In the genomic region with DNA sequence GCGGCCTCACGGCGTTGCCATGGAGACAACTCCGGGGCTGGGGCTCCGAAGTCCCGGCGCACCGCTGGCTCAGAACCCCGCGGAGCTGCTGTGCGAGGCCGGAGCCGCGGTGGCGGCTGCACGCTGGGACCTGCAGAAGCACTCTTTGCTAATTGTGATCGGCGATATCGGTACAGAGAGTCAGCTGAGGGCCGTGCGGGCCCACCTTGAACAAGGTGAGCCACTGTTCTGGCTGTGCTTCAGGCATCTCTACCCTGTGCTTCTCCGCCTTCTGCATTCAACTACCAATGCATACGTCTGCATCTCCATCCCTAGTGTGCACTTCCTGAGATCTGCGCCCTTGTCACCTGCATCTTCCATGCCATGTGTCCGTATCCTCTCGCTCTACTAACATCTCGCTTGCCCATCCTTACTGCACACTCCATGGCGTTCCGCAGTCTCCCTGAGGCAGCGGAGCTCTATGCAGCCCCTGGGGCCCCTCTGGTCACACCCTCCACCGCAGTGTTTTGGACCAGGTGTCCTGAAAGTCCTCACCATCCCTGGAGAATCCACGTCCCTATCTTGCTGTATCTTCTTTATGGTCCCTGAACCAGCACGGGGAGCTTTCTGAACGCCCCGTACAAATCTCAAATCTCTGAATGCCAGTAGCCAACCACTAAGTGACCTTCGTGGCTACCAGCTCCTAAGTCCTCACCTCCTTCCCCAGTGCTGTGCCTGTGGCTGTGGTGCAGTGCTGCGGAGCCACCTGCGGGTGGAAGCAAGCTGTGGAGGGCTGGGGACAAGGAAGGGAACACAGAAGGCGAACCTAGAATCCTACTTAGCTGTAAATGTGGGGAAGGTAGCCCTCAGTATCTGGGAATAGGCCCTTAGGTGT, we compare ENCODE assay signal across 8 cellular contexts. TPM values are rescaled to one million over a fixed set of nuclear protein-coding genes. Genes with fewer than 3 reads are reported as not detected.
DNase-seq lines count a peak whose midpoint lies in the region; ATAC-seq and TF ChIP-seq lines count a peak whose summit lies in the region.

No MANE protein-coding gene starts in this region.

- H3K4me3 Mint-ChIP-seq in stimulated activated naive CD8-positive, alpha-beta T cell treated with anti-CD3 and anti-CD28 coated beads, Interleukin-15, amount 100 ng/mL, for 72 hours, result peak overlapping the region; percentile 90 to 93

- no peaks in the 10 kb centered on the region for H3K9me3 Mint-ChIP-seq in stimulated activated naive CD8-positive, alpha-beta T cell treated with anti-CD3 and anti-CD28 coated beads, Interleukin-15, amount 100 ng/mL, for 72 hours

- no peaks in the 10 kb centered on the region for H3K36me3 ChIP-seq in BE2C
- H3K36me3 ChIP-seq in adrenal gland (replicated peaks in 1 of 2), result no peaks in the 10 kb centered on the region

- H3K4me3 ChIP-seq in BE2C (ENCODE audit: low read depth, low read length) (peak overlapping the region; percentile 83), adrenal gland (peak overlapping the region in 1 of 4 donors; percentile 57)

- ATAC-seq in GM18867 (IDR thresholded peaks at IDR 0.05; ENCODE audit: unreplicated experiment) (peak; percentile 2), left colon (peak; percentile 54), HG03439 (IDR thresholded peaks at IDR 0.05; ENCODE audit: unreplicated experiment) (no peak), HG03342 (IDR thresholded peaks at IDR 0.05; ENCODE audit: unreplicated experiment) (no peak)
- ATAC-seq in stimulated activated naive CD8-positive, alpha-beta T cell treated with anti-CD3 and anti-CD28 coated beads, Interleukin-15, amount 100 ng/mL, for 72 hours, result no peak

- H3K27ac Mint-ChIP-seq in stimulated activated naive CD8-positive, alpha-beta T cell treated with anti-CD3 and anti-CD28 coated beads, Interleukin-15, amount 100 ng/mL, for 72 hours, result peak overlapping the region in 1 of 2 donors; percentile 96

- peaks cover 44% of the 10 kb centered on the region for H3K4me1 Mint-ChIP-seq in stimulated activated naive CD8-positive, alpha-beta T cell treated with anti-CD3 and anti-CD28 coated beads, Interleukin-15, amount 100 ng/mL, for 72 hours

- H3K9me3 ChIP-seq in BE2C (no peaks in the 10 kb centered on the region), adrenal gland (replicated peaks in 1 of 3) (no peaks in the 10 kb centered on the region)

- DNase-seq in BE2C, result peak; percentile 72
- DNase-seq in NCI-H69 (lab: John Stamatoyannopoulos, UW), result peak; percentile 84
- peak in 6 of 7 donors; percentile 36 to 76 (median 56) for DNase-seq in adrenal gland
- DNase-seq in left colon, result peak in 1 of 2 donors; percentile 39
- peak; percentile 23 to 26 for DNase-seq in stimulated activated naive CD8-positive, alpha-beta T cell treated with anti-CD3 and anti-CD28 coated beads, Interleukin-15, amount 100 ng/mL, for 72 hours

- 9 to 32% (median 16%) methylated on average over 19 to 39 of the region's 39 CpGs for WGBS in adrenal gland, 4 donors

- TF ChIP-seq CTCF in BE2C (IDR thresholded peaks at IDR 0.05; ENCODE audit: low read depth, low read length), result peak; percentile 57
- peak in 5 of 6 experiments; percentile 23 to 37 (median 26) for TF ChIP-seq CTCF in adrenal gland (IDR thresholded peaks at IDR 0.05)

- H3K4me1 ChIP-seq in BE2C (peaks cover 24% of the 10 kb centered on the region), adrenal gland (replicated peaks in 1 of 2) (peaks cover 19 to 35% of the 10 kb centered on the region in 2 donors)

- peak overlapping the region in 2 of 5 donors; percentile 92 to 93 for H3K27ac ChIP-seq in adrenal gland

- no peaks in the 10 kb centered on the region for H3K27me3 ChIP-seq in BE2C
- no peaks in the 10 kb centered on the region for H3K27me3 ChIP-seq in adrenal gland

- no peak for TF ChIP-seq POLR2A in adrenal gland (IDR thresholded peaks at IDR 0.05)

- peaks cover 25% of the 10 kb centered on the region for H3K27me3 Mint-ChIP-seq in stimulated activated naive CD8-positive, alpha-beta T cell treated with anti-CD3 and anti-CD28 coated beads, Interleukin-15, amount 100 ng/mL, for 72 hours

- intact Hi-C loops in adrenal gland (cut with DNase I) (loop anchor here (5.0 to 10.0 kb wide), 2 partner anchors 66 to 69 kb away; no protein-coding TSS in a partner anchor), left colon (cut with DNase I, micrococcal nuclease) (no loop called here)

RNA-seq across cellular contexts. Expression of a gene that starts 6.2 kb away (rescaled TPM):
- 70.1 TPM for polyA plus RNA-seq in BE2C (2012; ENCODE audit: insufficient read depth, insufficient read length, low read depth)
- total RNA-seq in adrenal gland (10 to 100 TPM in 3 of 8 donors, 1 to 10 TPM in 5; 4.7 to 20.9 (median 9.2) TPM), left colon (1 to 10 TPM; 1.9 to 7.4 TPM)
- 10 to 100 TPM in 2 of 3 donors, 1 to 10 TPM in 1; 3.4 to 14.6 (median 10.0) TPM for polyA plus RNA-seq in adrenal gland

RNA-seq across cellular contexts. Expression of a gene that starts 18.3 kb away (rescaled TPM):
- polyA plus RNA-seq in BE2C (2012; ENCODE audit: insufficient read depth, insufficient read length, low read depth), result 48.8 TPM
- 10 to 100 TPM; 22.8 to 63.6 (median 43.8) TPM for total RNA-seq in adrenal gland
- polyA plus RNA-seq in adrenal gland, result 10 to 100 TPM; 32.9 to 45.3 (median 41.6) TPM
- total RNA-seq in left colon, result 10 to 100 TPM; 26.9 to 32.0 TPM

Comparison
In these comparisons a context has a peak if more than half of its experiments do, and no peak if none do; other contexts are left out.
1. ATAC-seq: peak in GM18867 (single experiment) and left colon (single experiment); none in stimulated activated naive CD8-positive, alpha-beta T cell treated with anti-CD3 and anti-CD28 coated beads, Interleukin-15, amount 100 ng/mL, for 72 hours (single experiment), HG03439 (single experiment) and HG03342 (single experiment).
2. intact Hi-C loops: an anchor here in adrenal gland (5.0 to 10.0 kb wide); none called in left colon.